Comparison of ENCODE assay signal across 22 cellular contexts in the genomic region with DNA sequence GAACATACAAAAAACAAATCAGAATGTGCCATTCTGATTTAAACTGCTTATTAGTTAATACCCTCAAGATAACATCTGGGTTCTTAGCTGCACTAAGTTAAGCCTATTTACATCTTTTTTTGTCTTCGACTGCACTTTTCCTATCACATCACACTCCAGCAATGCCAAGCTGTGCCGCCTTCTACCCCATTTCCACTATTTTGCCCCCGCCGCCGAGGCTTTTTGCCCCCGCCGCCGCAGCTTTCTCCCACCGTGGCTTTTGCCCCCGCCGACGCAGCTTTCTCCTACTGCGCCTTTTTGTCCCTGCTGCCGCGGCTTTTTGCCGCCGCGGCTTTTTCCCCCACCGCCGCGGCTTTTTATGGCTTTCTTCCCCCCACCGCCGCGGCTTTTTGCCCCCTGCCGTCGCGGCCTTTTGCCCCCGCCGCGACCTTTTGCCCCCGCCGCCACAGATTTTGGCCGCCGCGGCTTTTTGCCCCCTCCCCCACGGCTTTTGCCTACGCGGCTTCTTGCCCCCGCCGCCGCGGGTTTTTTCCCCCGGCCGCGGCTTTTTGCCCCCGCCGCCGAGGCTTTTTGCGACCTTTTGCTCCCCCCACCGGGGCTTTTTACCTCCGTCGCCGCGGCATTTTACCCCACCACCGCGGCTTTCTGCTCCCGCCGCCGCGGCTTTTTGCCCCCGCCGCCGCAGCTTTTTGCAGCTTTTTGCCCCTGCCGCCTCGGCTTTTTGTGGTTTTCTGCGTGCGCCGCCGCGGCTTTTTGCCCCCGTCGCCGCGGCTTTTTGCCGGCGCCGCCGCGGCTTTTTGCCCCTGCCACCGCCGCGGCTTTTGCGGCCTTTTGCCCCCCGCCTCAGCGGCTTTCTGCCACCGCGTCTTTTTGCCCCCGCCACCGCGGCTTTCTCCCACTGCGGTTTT.
DNase-seq lines count a peak whose midpoint lies in the region; ATAC-seq, FAIRE-seq and TF ChIP-seq lines count a peak whose summit lies in the region.
"Had no signal": no experiment of that assay in that cellular context is flagged by ENCODE, and none has a peak within 500 bp of the region (broad histone marks: within the 10 kb centered on the region; RNA-seq: fewer than 3 reads in every experiment).

No MANE protein-coding gene starts in this region.

- DNase-seq in Right ventricle myocardium superior (peak; percentile 34), left cardiac atrium (no peak), MG63 (peak; percentile 10), kidney (peak; percentile 66), DMS53 treated with DMSO at 0.1 percent for 48 hours (lab: John Stamatoyannopoulos, UW; ENCODE audit: unreplicated experiment) (no peak), urothelium cell line (ENCODE audit: low spot score) (no peak)
- DNase-seq in stimulated activated naive B cell treated with anti-CD40 and anti-IgM and Interleukin-4, amounts not matched to agents 10 μg/mL and 1 μg/mL and 100 μg/mL, for 72 hours, result no peak
- DNase-seq: ACHN; activated CD4-positive, CD25-positive, alpha-beta regulatory T cell treated with anti-CD3 and anti-CD28 coated beads, Interleukin-2, amount 50 U/mL, for 72 hours; C1 segment of cervical spinal cord; caudate nucleus; kidney glomerular epithelial cell; NCI-H1436 treated with DMSO at 0.1 percent for 48 hours; NCI-H446 treated with DMSO at 0.1 percent for 48 hours; PC-9; SIG-M5; stimulated activated CD4-positive, alpha-beta T cell treated with anti-CD3 and anti-CD28 coated beads, Interleukin-4, amount 100 ng/mL, for 24 hours; stimulated activated naive CD8-positive, alpha-beta T cell treated with anti-CD3 and anti-CD28 coated beads, Interleukin-15, Interleukin-2, amounts not matched to agents 100 U/mL and 50 U/mL, for 24 hours had no signal

- no peak overlapping the region for H3K4me3 Mint-ChIP-seq in stimulated activated naive B cell treated with anti-CD40 and anti-IgM and Interleukin-4, amounts not matched to agents 10 μg/mL and 1 μg/mL and 100 μg/mL, for 72 hours
- H3K4me3 Mint-ChIP-seq: activated naive CD4-positive, alpha-beta T cell treated with anti-CD3 and anti-CD28 coated beads, Interleukin-2, amount 50 U/mL, for 24 hours; dendritic cell treated with granulocyte-macrophage colony-stimulating factor and Interleukin-4, amounts not matched to agents 40 ng/mL and 50 ng/mL, for 4 days had no signal

- ATAC-seq in Right ventricle myocardium superior (ENCODE audit: poor library complexity), result no peak
- no peak for ATAC-seq in left cardiac atrium
- no peak for ATAC-seq in stimulated activated naive B cell treated with anti-CD40 and anti-IgM and Interleukin-4, amounts not matched to agents 10 μg/mL and 1 μg/mL and 100 μg/mL, for 72 hours (replicated peaks)
- ATAC-seq in GM21360 (IDR thresholded peaks at IDR 0.05; ENCODE audit: unreplicated experiment), result no peak
- ATAC-seq: stimulated activated naive CD8-positive, alpha-beta T cell treated with anti-CD3 and anti-CD28 coated beads, Interleukin-15, Interleukin-2, amounts not matched to agents 100 U/mL and 50 U/mL, for 24 hours had no signal

- H3K9ac ChIP-seq in kidney (ENCODE audit: low read length in 2 of 2), result no peak overlapping the region

- no peaks in the 10 kb centered on the region for H3K36me3 Mint-ChIP-seq in stimulated activated naive B cell treated with anti-CD40 and anti-IgM and Interleukin-4, amounts not matched to agents 10 μg/mL and 1 μg/mL and 100 μg/mL, for 72 hours

- no peak overlapping the region for H3K27ac ChIP-seq in kidney (ENCODE audit: low read depth in 2 of 2, low read length in 2 of 2)
- H3K27ac ChIP-seq: neutrophil, PC-9 had no signal

- peak overlapping the region; percentile 34 for H3K4me3 ChIP-seq in MG63
- H3K4me3 ChIP-seq in kidney (ENCODE audit: low read length in 2 of 2), result no peak overlapping the region
- H3K4me3 ChIP-seq: PC-9 had no signal

- no peaks in the 10 kb centered on the region for H3K36me3 ChIP-seq in MG63
- no peaks in the 10 kb centered on the region for H3K36me3 ChIP-seq in kidney (ENCODE audit: control insufficient read depth in 1 of 2, insufficient read depth in 2 of 2, low read length in 2 of 2)
- H3K36me3 ChIP-seq: neutrophil had no signal

- H3K4me1 Mint-ChIP-seq in stimulated activated naive B cell treated with anti-CD40 and anti-IgM and Interleukin-4, amounts not matched to agents 10 μg/mL and 1 μg/mL and 100 μg/mL, for 72 hours, result no peaks in the 10 kb centered on the region
- H3K4me1 Mint-ChIP-seq: activated naive CD4-positive, alpha-beta T cell treated with anti-CD3 and anti-CD28 coated beads, Interleukin-2, amount 50 U/mL, for 24 hours had no signal

- H3K9me3 ChIP-seq in MG63 (no peaks in the 10 kb centered on the region), kidney (ENCODE audit: control insufficient read depth in 1 of 2, low read length in 2 of 2) (no peaks in the 10 kb centered on the region)

- peaks cover 2 to 9% of the 10 kb centered on the region in 2 donors for H3K9me3 Mint-ChIP-seq in stimulated activated naive B cell treated with anti-CD40 and anti-IgM and Interleukin-4, amounts not matched to agents 10 μg/mL and 1 μg/mL and 100 μg/mL, for 72 hours
- H3K9me3 Mint-ChIP-seq: dendritic cell treated with granulocyte-macrophage colony-stimulating factor and Interleukin-4, amounts not matched to agents 40 ng/mL and 50 ng/mL, for 4 days had no signal

- no peaks in the 10 kb centered on the region for H3K4me1 ChIP-seq in kidney (ENCODE audit: control insufficient read depth in 1 of 2, insufficient read depth in 1 of 2, low read depth in 1 of 2, low read length in 2 of 2)

- peaks cover 18 to 26% of the 10 kb centered on the region in 2 donors for H3K27me3 Mint-ChIP-seq in stimulated activated naive B cell treated with anti-CD40 and anti-IgM and Interleukin-4, amounts not matched to agents 10 μg/mL and 1 μg/mL and 100 μg/mL, for 72 hours

- intact Hi-C loops in Right ventricle myocardium superior (cut with DNase I) (no loop called here), left cardiac atrium (cut with DNase I) (no loop called here), kidney (cut with DNase I) (no loop called here)

- FAIRE-seq in kidney (lab: Jason Lieb, UNC) (no peak), urothelium cell line (lab: Jason Lieb, UNC) (no peak)

- H3K27ac Mint-ChIP-seq in stimulated activated naive B cell treated with anti-CD40 and anti-IgM and Interleukin-4, amounts not matched to agents 10 μg/mL and 1 μg/mL and 100 μg/mL, for 72 hours, result peak overlapping the region; percentile 27
- H3K27ac Mint-ChIP-seq: activated naive CD4-positive, alpha-beta T cell treated with anti-CD3 and anti-CD28 coated beads, Interleukin-2, amount 50 U/mL, for 24 hours; dendritic cell treated with granulocyte-macrophage colony-stimulating factor and Interleukin-4, amounts not matched to agents 40 ng/mL and 50 ng/mL, for 4 days had no signal

- H3K27me3 ChIP-seq in MG63, result peaks cover 47% of the 10 kb centered on the region

- no peak for TF ChIP-seq CTCF in kidney (IDR thresholded peaks at IDR 0.05; ENCODE audit: borderline replicate concordance, extremely low read depth, insufficient read depth)

Comparison
In these comparisons a context has a peak if more than half of its experiments do, and no peak if none do; other contexts are left out.
1. DNase-seq: peak in Right ventricle myocardium superior (single experiment), MG63 (single experiment) and kidney (single experiment); none in left cardiac atrium (single experiment), stimulated activated naive B cell treated with anti-CD40 and anti-IgM and Interleukin-4, amounts not matched to agents 10 μg/mL and 1 μg/mL and 100 μg/mL, for 72 hours (single experiment), DMS53 treated with DMSO at 0.1 percent for 48 hours (single experiment) and urothelium cell line (single experiment).